1 cellular context compared by ENCODE assay signal in the genomic region with DNA sequence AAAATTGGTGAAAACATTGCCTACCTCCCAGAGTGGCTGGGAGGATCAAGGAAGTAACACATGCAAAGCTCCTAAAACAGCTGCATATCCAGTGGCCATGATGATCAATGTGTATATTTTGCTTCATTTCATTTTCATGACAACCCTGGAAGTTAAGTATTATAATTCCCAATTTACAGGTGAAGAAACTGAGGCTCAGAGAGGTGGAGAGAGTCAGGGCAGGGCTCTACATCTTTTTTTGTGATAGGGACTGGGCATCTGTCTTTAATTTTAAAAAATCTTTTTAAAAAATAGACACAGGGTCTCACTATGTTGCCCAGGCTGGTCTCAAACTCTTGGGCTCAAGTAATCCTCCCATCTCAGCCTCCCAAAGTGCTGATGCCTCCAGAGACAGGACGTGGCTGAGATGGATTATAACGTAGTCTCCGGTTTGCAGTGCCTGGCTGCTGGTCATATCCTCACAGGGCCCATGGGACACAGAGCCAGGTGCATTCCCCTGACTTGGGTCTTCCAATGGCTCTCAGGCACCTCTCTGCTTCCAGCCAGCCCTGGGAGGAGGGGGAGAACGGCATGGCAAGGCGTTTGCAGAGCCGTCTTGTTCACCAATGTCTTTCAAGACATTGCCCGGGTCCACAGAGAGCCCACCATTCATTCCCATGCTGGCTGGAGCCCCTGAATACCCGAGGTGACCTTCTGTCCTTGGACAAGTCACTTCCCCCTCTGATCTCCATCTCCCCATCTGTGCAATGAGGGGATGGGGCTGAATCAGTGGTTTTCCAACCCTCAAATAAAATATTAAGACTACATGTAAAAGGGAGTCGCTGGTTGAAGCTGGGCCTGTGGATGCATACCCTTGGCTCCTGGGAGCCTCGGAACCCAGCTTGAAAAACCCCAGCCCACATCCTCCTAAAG.
TF ChIP-seq lines count a peak whose summit lies in the region.

No MANE protein-coding gene starts in this region.

TF ChIP-seq in liver, 16 proteins besides CTCF, POLR2A, EP300 and RAD21 (continued from another document):
- no peak for TF ChIP-seq ZBTB33 (IDR thresholded peaks at IDR 0.05)
- no peak for TF ChIP-seq HNF4G (IDR thresholded peaks at IDR 0.05)
- TF ChIP-seq GABPA (IDR thresholded peaks at IDR 0.05 in 1 of 2, conservative IDR thresholded peaks at IDR 0.05 in 1 of 2): no peak
- no peak for TF ChIP-seq NR2F2 (IDR thresholded peaks at IDR 0.05)
- TF ChIP-seq FOXA1 (IDR thresholded peaks at IDR 0.05): no peak
- TF ChIP-seq FOXA2 (IDR thresholded peaks at IDR 0.05): no peak
- TF ChIP-seq YY1 (IDR thresholded peaks at IDR 0.05): no peak
- TF ChIP-seq HNF4A (conservative IDR thresholded peaks at IDR 0.05): no peak
- TF ChIP-seq REST (IDR thresholded peaks at IDR 0.05): no peak
- TF ChIP-seq ATF3 (IDR thresholded peaks at IDR 0.05): no peak
- no peak for TF ChIP-seq RXRA (IDR thresholded peaks at IDR 0.05)
- TF ChIP-seq EGR1 (IDR thresholded peaks at IDR 0.05; ENCODE audit: low read depth in 2 of 2): no peak
- no peak for TF ChIP-seq SP1 (IDR thresholded peaks at IDR 0.05)
- no peak for TF ChIP-seq TAF1 (conservative IDR thresholded peaks at IDR 0.05)
- TF ChIP-seq MAX (IDR thresholded peaks at IDR 0.05): no peak
